Comparison of ENCODE assay signal across 33 cellular contexts in genomic region chr1:183379951-183380350, GRCh38. TPM values are rescaled to one million over a fixed set of nuclear protein-coding genes. Genes with fewer than 3 reads are reported as not detected.
"Had no signal": no experiment of that assay in that cellular context is flagged by ENCODE, and none has a peak within 500 bp of the region (broad histone marks: within the 10 kb centered on the region; RNA-seq: fewer than 3 reads in every experiment).

No MANE protein-coding gene starts in this region.

- H2AFZ ChIP-seq: PC-9 had no signal

- H3K27ac ChIP-seq: PC-9, SJCRH30, VCaP had no signal

- ATAC-seq: activated naive CD8-positive, alpha-beta T cell treated with anti-CD3 and anti-CD28 coated beads, Interleukin-2, amount 50 U/mL, for 24 hours had no signal

- H3K27me3 ChIP-seq: SJCRH30 had no signal

- H3K4me2 ChIP-seq: PC-9 had no signal

- H3K4me3 ChIP-seq: PC-9, SJCRH30 had no signal

- H3K4me1 ChIP-seq: SJCRH30 had no signal

- H3K9me3 ChIP-seq: SJCRH30 had no signal

- H3K36me3 ChIP-seq: SJCRH30 had no signal

- DNase-seq: activated B cell treated with CpG ODN at 0.5 μM for 24 hours; activated CD4-positive, alpha-beta memory T cell treated with anti-CD3 and anti-CD28 coated beads for 36 hours; activated CD4-positive, alpha-beta T cell treated with anti-CD3 and anti-CD28 coated beads for 4 hours; activated CD4-positive, alpha-beta T cell treated with anti-CD3 and anti-CD28 coated beads, Interleukin-2, amount 50 U/mL, for 1 hour; activated CD4-positive, CD25-positive, alpha-beta regulatory T cell treated with anti-CD3 and anti-CD28 coated beads, Interleukin-2, amount 50 U/mL, for 72 hours; activated CD8-positive, alpha-beta memory T cell treated with anti-CD3 and anti-CD28 coated beads, Interleukin-2, amount 50 U/mL, for 4 hours; activated effector memory CD4-positive, alpha-beta T cell treated with Interleukin-2 at 50 U/mL for 16 hours; activated naive CD4-positive, alpha-beta T cell treated with anti-CD3 and anti-CD28 coated beads, Interleukin-2, amount 10 ng/mL, durations not matched to agents 7 days and 5 days; activated naive CD8-positive, alpha-beta T cell treated with anti-CD3 and anti-CD28 coated beads, Interleukin-2, amount 50 U/mL, for 24 hours; activated T-cell treated with anti-CD3 and anti-CD28 coated beads, Interleukin-2, amount 50 U/mL, for 48 hours; amniotic stem cell; aorta; caudate nucleus; cerebellar nuclear complex; NCI-H1092 treated with DMSO at 0.1 percent for 48 hours; NCI-H1417; NCI-H146; NCI-H187; NCI-H2029 treated with DMSO at 0.1 percent for 48 hours; NCI-H2107; NCI-H2171; NCI-H510A; NCI-H526; NCI-H748 treated with DMSO at 0.1 percent for 48 hours; PC-9; SHP77; SJCRH30; SW 1271; T-helper 1 cell; T-helper 2 cell; T-helper 9 cell had no signal

RNA-seq across cellular contexts. Expression of gene NMNAT2, which starts 38.2 kb away (rescaled TPM):
- total RNA-seq: activated B cell treated with CpG ODN at 0.5 μM for 24 hours; activated CD4-positive, alpha-beta memory T cell treated with anti-CD3 and anti-CD28 coated beads for 36 hours; OCI-LY7; SJCRH30 had no signal
